ENCODE assay signal across 14 cellular contexts in genomic region chr9:69582018-69582417, GRCh38.
DNase-seq lines count a peak whose midpoint lies in the region; ATAC-seq, FAIRE-seq and TF ChIP-seq lines count a peak whose summit lies in the region.
"Had no signal": no experiment of that assay in that cellular context is flagged by ENCODE, and none has a peak within 500 bp of the region (broad histone marks: within the 10 kb centered on the region; RNA-seq: fewer than 3 reads in every experiment).

No MANE protein-coding gene starts in this region.

- no peaks in the 10 kb centered on the region for H3K79me2 ChIP-seq in GM23338 (replicated peaks; ENCODE audit: insufficient read depth)
- no peaks in the 10 kb centered on the region for H3K79me2 ChIP-seq in keratinocyte (ENCODE audit: control insufficient read depth, insufficient read depth, low read length)

- H3K27me3 ChIP-seq in BLaER1 treated with 17β-estradiol and CSF1 and Interleukin-3, amounts not matched to agents 10 nM and 100 nM, result no peaks in the 10 kb centered on the region
- peaks cover 62% of the 10 kb centered on the region for H3K27me3 ChIP-seq in GM23338 (ENCODE audit: insufficient read depth)
- H3K27me3 ChIP-seq in keratinocyte (ENCODE audit: control insufficient read depth, extremely low read depth, insufficient read depth, low read length), result no peaks in the 10 kb centered on the region

- dilution Hi-C loops in keratinocyte (cut with MboI; ENCODE audit: extremely low pct_ligation_motif_present, low sequenced_read_pairs), result no loop called here

- H3K4me3 ChIP-seq in BLaER1 treated with 17β-estradiol and CSF1 and Interleukin-3, amounts not matched to agents 10 nM and 100 nM, result no peak overlapping the region
- H3K4me3 ChIP-seq in GM23338 (no peak overlapping the region), keratinocyte (ENCODE audit: control insufficient read depth in 2 of 3, extremely low read depth in 1 of 3, insufficient read depth in 2 of 3, low read depth in 1 of 3, low read length in 3 of 3) (no peak overlapping the region)
- H3K4me3 ChIP-seq: GM12878 had no signal

- peak overlapping the region; percentile 67 to 89 (median 79) for H3K4me2 ChIP-seq in BLaER1 treated with 17β-estradiol and CSF1 and Interleukin-3, amounts not matched to agents 10 nM and 100 nM
- H3K4me2 ChIP-seq in GM23338, result no peak overlapping the region
- peak overlapping the region; percentile 17 for H3K4me2 ChIP-seq in keratinocyte (ENCODE audit: control insufficient read depth, extremely low read depth, insufficient read depth, low read depth, low read length)

- peaks cover 47 to 74% (median 69%) of the 10 kb centered on the region in 10 experiments for H3K4me1 ChIP-seq in BLaER1 treated with 17β-estradiol and CSF1 and Interleukin-3, amounts not matched to agents 10 nM and 100 nM
- H3K4me1 ChIP-seq in GM23338 (ENCODE audit: insufficient read depth) (0 out of 2 replicates have a peak, but pooled peaks cover 5% of the 10 kb centered on the region), keratinocyte (ENCODE audit: control insufficient read depth, extremely low read depth, insufficient read depth, low read length) (peaks cover 11% of the 10 kb centered on the region)

- ATAC-seq in GM23338 (peak; percentile 33; the same call in 2 of the 3 replicates), GM21825 (IDR thresholded peaks at IDR 0.05; ENCODE audit: unreplicated experiment) (no peak)
- ATAC-seq: CD8-positive, alpha-beta T cell; GM12878 had no signal

- no peaks in the 10 kb centered on the region for H4K20me1 ChIP-seq in BLaER1 treated with 17β-estradiol and CSF1 and Interleukin-3, amounts not matched to agents 10 nM and 100 nM
- H4K20me1 ChIP-seq in GM23338 (replicated peaks; ENCODE audit: insufficient read depth), result no peaks in the 10 kb centered on the region; the same call in 1 of the 2 replicates
- no peaks in the 10 kb centered on the region for H4K20me1 ChIP-seq in keratinocyte (ENCODE audit: control insufficient read depth, extremely low read depth, insufficient read depth, low read length)

- no peak overlapping the region for H3K4me3 Mint-ChIP-seq in GM23338
- H3K4me3 Mint-ChIP-seq: CD8-positive, alpha-beta T cell; IgD-negative memory B cell; T-helper 1 cell treated with Interleukin-12 subunit alpha and Interleukin-12 subunit beta and Interleukin-4 antibody, amounts not matched to agents 30 μg/mL and 1 μg/mL, for 36 hours had no signal

- no peaks in the 10 kb centered on the region for H3K9me3 Mint-ChIP-seq in GM23338
- H3K9me3 Mint-ChIP-seq: CD8-positive, alpha-beta T cell; IgD-negative memory B cell; T-helper 1 cell treated with Interleukin-12 subunit alpha and Interleukin-12 subunit beta and Interleukin-4 antibody, amounts not matched to agents 30 μg/mL and 1 μg/mL, for 36 hours had no signal

- H3F3A ChIP-seq in GM23338 (replicated peaks; ENCODE audit: low read depth), result no peaks in the 10 kb centered on the region

- no peak overlapping the region for H2AFZ ChIP-seq in GM23338
- H2AFZ ChIP-seq in keratinocyte (ENCODE audit: control insufficient read depth, low read length), result no peak overlapping the region

- peak overlapping the region in 9 of 11 experiments; percentile 21 to 72 (median 53); a peak in 16 of 22 replicates for H3K27ac ChIP-seq in BLaER1 treated with 17β-estradiol and CSF1 and Interleukin-3, amounts not matched to agents 10 nM and 100 nM
- no peak overlapping the region for H3K27ac ChIP-seq in GM23338 (ENCODE audit: low read depth)
- H3K27ac ChIP-seq in keratinocyte (ENCODE audit: control insufficient read depth, insufficient read depth, low read length), result no peak overlapping the region

- H3K9me3 ChIP-seq in BLaER1 treated with 17β-estradiol and CSF1 and Interleukin-3, amounts not matched to agents 10 nM and 100 nM (replicated peaks in 1 of 11), result peaks cover 0 to 8% (median 0%) of the 10 kb centered on the region in 11 experiments; a peak in 1 of 22 replicates
- H3K9me3 ChIP-seq in keratinocyte (ENCODE audit: control insufficient read depth, low read depth, low read length), result no peaks in the 10 kb centered on the region

- no peaks in the 10 kb centered on the region for H3K9me1 ChIP-seq in keratinocyte (ENCODE audit: control insufficient read depth, extremely low read depth, insufficient read depth, low read length)

- no peak for FAIRE-seq in keratinocyte (lab: Jason Lieb, UNC)
- FAIRE-seq: GM12878 had no signal

- DNase-seq in GM23338 (ENCODE audit: low spot score) (no peak), OCI-M1 (lab: John Stamatoyannopoulos, UW) (peak; percentile 29), keratinocyte (ENCODE audit: low read depth, low spot score) (no peak), NCI-H1417 treated with DMSO at 0.1 percent for 48 hours (lab: John Stamatoyannopoulos, UW) (no peak), NCI-H1105 (lab: John Stamatoyannopoulos, UW) (no peak)
- DNase-seq: CD8-positive, alpha-beta T cell; GDM1; NCI-H524; SIG-M5 had no signal

- H3K36me3 ChIP-seq in BLaER1 treated with 17β-estradiol and CSF1 and Interleukin-3, amounts not matched to agents 10 nM and 100 nM, result peaks cover 0 to 5% (median 0%) of the 10 kb centered on the region in 11 experiments; a peak in 3 of 22 replicates
- H3K36me3 ChIP-seq in GM23338 (ENCODE audit: insufficient read depth) (no peaks in the 10 kb centered on the region), keratinocyte (ENCODE audit: control insufficient read depth in 2 of 2, extremely low read depth in 1 of 2, insufficient read depth in 2 of 2, low read length in 2 of 2) (no peaks in the 10 kb centered on the region)

- H3K9ac ChIP-seq in BLaER1 treated with 17β-estradiol and CSF1 and Interleukin-3, amounts not matched to agents 10 nM and 100 nM, result no peak overlapping the region
- no peak overlapping the region for H3K9ac ChIP-seq in keratinocyte (ENCODE audit: control insufficient read depth, extremely low read depth, insufficient read depth, low read length)

- H3K4me1 Mint-ChIP-seq in GM23338, result peaks cover 8% of the 10 kb centered on the region

- no peak overlapping the region for H3K27ac Mint-ChIP-seq in GM23338
- H3K27ac Mint-ChIP-seq: CD8-positive, alpha-beta T cell; IgD-negative memory B cell; T-helper 1 cell treated with Interleukin-12 subunit alpha and Interleukin-12 subunit beta and Interleukin-4 antibody, amounts not matched to agents 30 μg/mL and 1 μg/mL, for 36 hours had no signal

- TF ChIP-seq CTCF in GM23338 (conservative IDR thresholded peaks at IDR 0.05; ENCODE audit: low read depth in 2 of 2) (no peak), keratinocyte (optimal IDR thresholded peaks at IDR 0.05 in 1 of 3, IDR thresholded peaks at IDR 0.05 in 1 of 3, conservative IDR thresholded peaks at IDR 0.05 in 1 of 3; ENCODE audit: extremely low read depth in 1 of 3, insufficient read depth in 2 of 3, low read length in 3 of 3) (no peak)

- no peaks in the 10 kb centered on the region for H3K9me2 ChIP-seq in GM23338 (ENCODE audit: insufficient read depth)

- peaks cover 18% of the 10 kb centered on the region for H3K27me3 Mint-ChIP-seq in GM23338 (ENCODE audit: insufficient read depth, low read depth, poor library complexity)

- H3K36me3 Mint-ChIP-seq in GM23338 (ENCODE audit: low read depth), result no peaks in the 10 kb centered on the region
- H3K36me3 Mint-ChIP-seq: CD8-positive, alpha-beta T cell; IgD-negative memory B cell had no signal

TF ChIP-seq in GM23338, 12 proteins besides CTCF, POLR2A, EP300 and RAD21 (continues in another document):
- no peak for TF ChIP-seq JUNB (IDR thresholded peaks at IDR 0.05; ENCODE audit: unreplicated experiment)
- no peak for TF ChIP-seq POLR2AphosphoS5 (IDR thresholded peaks at IDR 0.05; ENCODE audit: low read depth)
- TF ChIP-seq EZH2 (IDR thresholded peaks at IDR 0.05; ENCODE audit: low read depth, unreplicated experiment), result no peak
- TF ChIP-seq ZNF114 (CRISPR knock-in tag; IDR thresholded peaks at IDR 0.05), result no peak
- no peak for TF ChIP-seq NANOG (IDR thresholded peaks at IDR 0.05; ENCODE audit: borderline replicate concordance)
- no peak for TF ChIP-seq REST (IDR thresholded peaks at IDR 0.05; ENCODE audit: unreplicated experiment)
- no peak for TF ChIP-seq EZH2phosphoT487 (IDR thresholded peaks at IDR 0.05; ENCODE audit: unreplicated experiment)

Comparison
In these comparisons a context has a peak if more than half of its experiments do, and no peak if none do; other contexts are left out.
1. H3K27ac ChIP-seq: peak in BLaER1 treated with 17β-estradiol and CSF1 and Interleukin-3, amounts not matched to agents 10 nM and 100 nM (9 of 11); none in GM23338 (single experiment) and keratinocyte (single experiment).